12 cellular contexts compared by ENCODE assay signal in the genomic region with DNA sequence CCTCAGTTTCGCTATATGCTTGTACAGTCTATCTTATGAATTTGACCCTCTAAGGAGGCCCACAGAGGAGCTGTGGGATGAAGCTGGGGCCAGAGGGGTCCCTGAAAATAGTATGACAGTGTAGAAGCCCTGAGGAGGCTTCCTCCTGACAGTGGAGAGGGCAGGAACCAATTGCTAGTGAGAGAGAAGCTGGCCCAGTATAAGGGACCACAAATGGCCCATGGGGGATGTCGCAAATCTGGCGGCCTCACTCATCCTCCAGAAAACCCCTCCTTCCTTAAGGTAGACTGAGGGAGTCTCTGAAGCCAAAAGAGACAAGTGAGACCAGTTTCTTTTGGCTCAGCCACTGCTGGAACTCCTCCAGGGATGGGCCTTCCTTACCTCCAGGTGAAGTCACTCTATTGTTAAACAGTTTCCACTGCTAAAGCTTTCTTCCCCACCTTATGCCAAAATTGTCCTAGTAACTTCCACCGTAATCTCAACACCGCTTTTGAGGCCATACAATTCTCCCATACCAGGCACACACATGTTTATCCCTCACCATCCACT. TPM values are rescaled to one million over a fixed set of nuclear protein-coding genes. Genes with fewer than 3 reads are reported as not detected.
DNase-seq lines count a peak whose midpoint lies in the region; ATAC-seq, FAIRE-seq and TF ChIP-seq lines count a peak whose summit lies in the region.
"Had no signal": no experiment of that assay in that cellular context is flagged by ENCODE, and none has a peak within 500 bp of the region (broad histone marks: within the 10 kb centered on the region; RNA-seq: fewer than 3 reads in every experiment).

No MANE protein-coding gene starts in this region.

- peak; percentile 68 for FAIRE-seq in GM19239 (lab: Jason Lieb, UNC)
- FAIRE-seq: frontal cortex had no signal

- no peaks in the 10 kb centered on the region for H3K27me3 Mint-ChIP-seq in activated naive CD8-positive, alpha-beta T cell treated with anti-CD3 and anti-CD28 coated beads, Interleukin-2, amount 50 U/mL, for 24 hours
- no peaks in the 10 kb centered on the region for H3K27me3 Mint-ChIP-seq in natural killer cell (ENCODE audit: low read depth in 2 of 2)

- H3K9ac ChIP-seq in BLaER1 = peak overlapping the region; percentile 82

- H3K27me3 ChIP-seq in BLaER1 = no peaks in the 10 kb centered on the region

- POLR2A ChIA-PET in GM10248 (lab: Yijun Ruan, JAX) = no interaction called here
- POLR2A ChIA-PET in HEK293T (lab: Yijun Ruan, JAX) = no interaction called here

- H3K27ac ChIP-seq in BLaER1 = peak overlapping the region; percentile 93

- intact Hi-C loops in natural killer cell (cut with micrococcal nuclease) = loop anchor here (2.0 to 5.0 kb wide), 2 partner anchors 14 to 45 kb away; no protein-coding TSS in a partner anchor

- peaks cover 98% of the 10 kb centered on the region for H3K4me1 ChIP-seq in BLaER1

- no peaks in the 10 kb centered on the region for H3K9me3 ChIP-seq in BLaER1

- peak overlapping the region; percentile 95 for H3K4me2 ChIP-seq in BLaER1

- no peaks in the 10 kb centered on the region for H3K9me3 Mint-ChIP-seq in activated naive CD8-positive, alpha-beta T cell treated with anti-CD3 and anti-CD28 coated beads, Interleukin-2, amount 50 U/mL, for 24 hours
- no peaks in the 10 kb centered on the region for H3K9me3 Mint-ChIP-seq in natural killer cell

- H3K4me3 ChIP-seq in BLaER1 = peak overlapping the region; percentile 61

- CTCF ChIA-PET in GM10248 (lab: Yijun Ruan, JAX) = interaction anchor here (1.0 to 22.3 kb wide), 4 partner anchors 10 to 83 kb away, joined by 3 to 268 read pairs (median 7); partner anchors contain the start of gene CASTOR1
- CTCF ChIA-PET in HEK293T (lab: Yijun Ruan, JAX) = interaction anchor here (0.7 kb wide), 1 partner anchor 447 kb away, joined by 3 read pairs; no protein-coding TSS in a partner anchor

- no peaks in the 10 kb centered on the region for H4K20me1 ChIP-seq in BLaER1

- peaks cover 98% of the 10 kb centered on the region for H3K4me1 Mint-ChIP-seq in activated naive CD8-positive, alpha-beta T cell treated with anti-CD3 and anti-CD28 coated beads, Interleukin-2, amount 50 U/mL, for 24 hours
- H3K4me1 Mint-ChIP-seq in natural killer cell = peaks cover 91 to 99% of the 10 kb centered on the region in 2 donors

- no peak for DNase-seq in GM19239 (ENCODE audit: insufficient read length, low spot score)
- no peak for DNase-seq in activated naive CD8-positive, alpha-beta T cell treated with anti-CD3 and anti-CD28 coated beads, Interleukin-2, amount 50 U/mL, for 24 hours
- DNase-seq in natural killer cell = no peak
- DNase-seq in foreskin melanocyte = no peak
- DNase-seq in GM10248 (ENCODE audit: extremely low spot score) = no peak
- no peak for DNase-seq in HEK293T (ENCODE audit: extremely low spot score)
- DNase-seq: NCI-H446 had no signal

- no peaks in the 10 kb centered on the region for H3K36me3 Mint-ChIP-seq in activated naive CD8-positive, alpha-beta T cell treated with anti-CD3 and anti-CD28 coated beads, Interleukin-2, amount 50 U/mL, for 24 hours (ENCODE audit: low read depth)
- no peaks in the 10 kb centered on the region for H3K36me3 Mint-ChIP-seq in natural killer cell

- peak overlapping the region; percentile 66 for H3K4me3 Mint-ChIP-seq in activated naive CD8-positive, alpha-beta T cell treated with anti-CD3 and anti-CD28 coated beads, Interleukin-2, amount 50 U/mL, for 24 hours
- peak overlapping the region; percentile 79 for H3K4me3 Mint-ChIP-seq in natural killer cell

- no peak for ATAC-seq in activated naive CD8-positive, alpha-beta T cell treated with anti-CD3 and anti-CD28 coated beads, Interleukin-2, amount 50 U/mL, for 24 hours
- ATAC-seq in natural killer cell = peak in 2 of 3 donors; percentile 35 to 48
- ATAC-seq in HG02840 (IDR thresholded peaks at IDR 0.05; ENCODE audit: low FRiP score, unreplicated experiment) = no peak

- H3K27ac Mint-ChIP-seq in activated naive CD8-positive, alpha-beta T cell treated with anti-CD3 and anti-CD28 coated beads, Interleukin-2, amount 50 U/mL, for 24 hours = peak overlapping the region; percentile 89
- peak overlapping the region; percentile 87 to 95 for H3K27ac Mint-ChIP-seq in natural killer cell

- TF ChIP-seq CTCF in natural killer cell (IDR thresholded peaks at IDR 0.05) (no peak), GM10248 (IDR thresholded peaks at IDR 0.05; ENCODE audit: control extremely low read depth, extremely low read depth, low read depth, missing control alignments) (no peak)

- H3K36me3 ChIP-seq in BLaER1 = no peaks in the 10 kb centered on the region

TF ChIP-seq in HEK293T, 16 proteins besides CTCF, POLR2A, EP300 and RAD21:
- TF ChIP-seq L3MBTL2 (conservative IDR thresholded peaks at IDR 0.05) = no peak
- TF ChIP-seq BHLHE40 (IDR thresholded peaks at IDR 0.05; ENCODE audit: borderline replicate concordance) = no peak
- no peak for TF ChIP-seq LEF1 (IDR thresholded peaks at IDR 0.05; ENCODE audit: borderline replicate concordance)

RNA-seq across cellular contexts. Expression of gene CASTOR1, which starts 17.8 kb away (rescaled TPM):
- 10 to 100 TPM in 1 of 3 donors, 1 to 10 TPM in 2; 7.0 to 11.9 (median 8.8) TPM for total RNA-seq in natural killer cell

RNA-seq across cellular contexts. Expression of gene TBC1D10A, which starts 19.6 kb away (rescaled TPM):
- total RNA-seq in natural killer cell = 10 to 100 TPM; 38.9 to 48.0 (median 47.9) TPM

RNA-seq across cellular contexts. Expression of gene OSM, which starts 40.4 kb away (rescaled TPM):
- 100 to 1,000 TPM in 1 of 3 donors, 10 to 100 TPM in 2; 17.4 to 142 (median 18.1) TPM for total RNA-seq in natural killer cell
- total RNA-seq: M059J, SK-MEL-5 had no signal

RNA-seq across cellular contexts. Expression of gene SF3A1, which starts 49.6 kb away (rescaled TPM):
- total RNA-seq in natural killer cell = 100 to 1,000 TPM; 309 to 340 (median 319) TPM

RNA-seq across cellular contexts. Expression of gene CCDC157, which starts 49.7 kb away (rescaled TPM):
- 1 to 10 TPM; 7.7 to 9.7 (median 8.4) TPM for total RNA-seq in natural killer cell

Comparison
In these comparisons a context has a peak if more than half of its experiments do, and no peak if none do; other contexts are left out.
1. ATAC-seq: peak in natural killer cell (2 of 3); none in activated naive CD8-positive, alpha-beta T cell treated with anti-CD3 and anti-CD28 coated beads, Interleukin-2, amount 50 U/mL, for 24 hours (single experiment) and HG02840 (single experiment).